ENCODE assay signal across 10 cellular contexts in the genomic region with DNA sequence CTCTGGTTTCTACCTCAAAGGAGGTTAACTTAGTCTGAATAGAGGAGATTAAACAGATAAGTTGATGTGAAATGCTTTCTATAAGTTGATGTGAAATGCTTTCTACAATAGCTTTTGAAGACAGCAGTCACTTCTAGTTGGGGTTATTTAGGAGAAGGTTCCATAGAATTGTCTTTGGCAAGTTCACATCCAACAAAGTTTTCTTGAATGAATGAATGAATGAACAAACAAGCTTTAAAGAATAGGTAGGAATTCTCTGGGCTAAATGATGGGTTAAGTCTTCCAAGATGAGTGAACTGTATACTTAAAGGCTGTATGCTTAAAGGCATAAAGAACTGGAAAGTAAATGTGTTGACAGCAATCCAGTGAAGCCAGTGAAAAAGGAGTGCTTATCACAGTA. TPM values are rescaled to one million over a fixed set of nuclear protein-coding genes. Genes with fewer than 3 reads are reported as not detected.
A peak's percentile ranks its signal among the peaks of the same experiment; 100 is the strongest.
DNase-seq lines count a peak whose midpoint lies in the region; ATAC-seq and TF ChIP-seq lines count a peak whose summit lies in the region.
"Had no signal": no experiment of that assay in that cellular context is flagged by ENCODE, and none has a peak within 500 bp of the region (broad histone marks: within the 10 kb centered on the region; RNA-seq: fewer than 3 reads in every experiment).

No MANE protein-coding gene starts in this region.

- peak overlapping the region; percentile 88 for H3K4me2 ChIP-seq in SU-DHL-6 (ENCODE audit: low read depth, low read length, poor library complexity, severe bottlenecking)
- peak overlapping the region; percentile 83 for H3K4me2 ChIP-seq in skeletal muscle satellite cell (ENCODE audit: low read length)

- no peaks in the 10 kb centered on the region for H3K9me2 ChIP-seq in SU-DHL-6 (replicated peaks; ENCODE audit: insufficient read depth, low read length)

- peak overlapping the region; percentile 97 for H3K4me3 ChIP-seq in SU-DHL-6 (ENCODE audit: insufficient read depth, low read length, poor library complexity, severe bottlenecking)
- peak overlapping the region; percentile 96 for H3K4me3 ChIP-seq in epithelial cell of proximal tubule (ENCODE audit: low read depth, low read length)
- H3K4me3 ChIP-seq in skeletal muscle satellite cell (ENCODE audit: low read length): peak overlapping the region; percentile 95
- H3K4me3 ChIP-seq: lung had no signal

- H3K27ac Mint-ChIP-seq in activated CD4-positive, alpha-beta T cell treated with anti-CD3 and anti-CD28 coated beads, Interleukin-2, amount 10 ng/mL, durations not matched to agents 7 days and 5 days: peak overlapping the region; percentile 69

- H2AFZ ChIP-seq in SU-DHL-6 (ENCODE audit: low read depth, low read length, severe bottlenecking): no peak overlapping the region

- DNase-seq in activated CD4-positive, alpha-beta T cell treated with anti-CD3 and anti-CD28 coated beads, Interleukin-2, amount 10 ng/mL, durations not matched to agents 7 days and 5 days: no peak
- DNase-seq in activated CD4-positive, alpha-beta T cell treated with anti-CD3 and anti-CD28 coated beads, Interleukin-2, amount 50 U/mL, for 48 hours: no peak
- no peak for DNase-seq in epithelial cell of proximal tubule (ENCODE audit: low read depth)
- DNase-seq in activated effector memory CD4-positive, alpha-beta T cell treated with anti-CD3 and anti-CD28 coated beads, Interleukin-2, amount 50 U/mL, for 16 hours: no peak
- DNase-seq in dermis blood vessel endothelial cell: no peak
- DNase-seq: NCI-H187 treated with DMSO at 0.1 percent for 48 hours had no signal

- CTCF ChIA-PET in activated CD4-positive, alpha-beta T cell treated with anti-CD3 and anti-CD28 coated beads, Interleukin-2, amount 10 ng/mL, durations not matched to agents 7 days and 5 days (lab: Charles Lee): interaction anchor here (0.8 to 1.8 kb wide), 5 partner anchors 10 to 66 kb away, joined by 3 to 6 read pairs (median 4); a partner anchor contains a TSS

- peak overlapping the region; percentile 92 for H3K4me3 Mint-ChIP-seq in activated CD4-positive, alpha-beta T cell treated with anti-CD3 and anti-CD28 coated beads, Interleukin-2, amount 10 ng/mL, durations not matched to agents 7 days and 5 days

- H3K4me1 ChIP-seq in skeletal muscle satellite cell (ENCODE audit: control insufficient read depth, insufficient read depth, low read length): peaks cover 22% of the 10 kb centered on the region

- peaks cover 10% of the 10 kb centered on the region; the same call in 1 of the 2 replicates for H4K20me1 ChIP-seq in SU-DHL-6 (ENCODE audit: low read depth, low read length)

- POLR2A ChIA-PET in activated CD4-positive, alpha-beta T cell treated with anti-CD3 and anti-CD28 coated beads, Interleukin-2, amount 10 ng/mL, durations not matched to agents 7 days and 5 days (lab: Charles Lee): no interaction called here

- no peaks in the 10 kb centered on the region for H3K9me3 Mint-ChIP-seq in activated CD4-positive, alpha-beta T cell treated with anti-CD3 and anti-CD28 coated beads, Interleukin-2, amount 10 ng/mL, durations not matched to agents 7 days and 5 days

- H3K4me1 Mint-ChIP-seq in activated CD4-positive, alpha-beta T cell treated with anti-CD3 and anti-CD28 coated beads, Interleukin-2, amount 10 ng/mL, durations not matched to agents 7 days and 5 days: peaks cover 54% of the 10 kb centered on the region

- H3K27me3 Mint-ChIP-seq in activated CD4-positive, alpha-beta T cell treated with anti-CD3 and anti-CD28 coated beads, Interleukin-2, amount 10 ng/mL, durations not matched to agents 7 days and 5 days: peaks cover 7% of the 10 kb centered on the region

- no peaks in the 10 kb centered on the region for H3K9me3 ChIP-seq in SU-DHL-6 (ENCODE audit: insufficient read depth, low read length)
- H3K9me3 ChIP-seq in skeletal muscle satellite cell (replicated peaks; ENCODE audit: low read length): no peaks in the 10 kb centered on the region

- H3K27me3 ChIP-seq in SU-DHL-6 (ENCODE audit: low read length): no peaks in the 10 kb centered on the region
- H3K27me3 ChIP-seq in skeletal muscle satellite cell (ENCODE audit: control insufficient read depth, insufficient read depth, low read length): no peaks in the 10 kb centered on the region

- peaks cover 26% of the 10 kb centered on the region for H3F3A ChIP-seq in SU-DHL-6 (ENCODE audit: insufficient read depth)

- TF ChIP-seq CTCF in SU-DHL-6 (IDR thresholded peaks at IDR 0.05; ENCODE audit: insufficient read depth, low read length, poor library complexity, severe bottlenecking): no peak
- TF ChIP-seq CTCF in epithelial cell of proximal tubule (conservative IDR thresholded peaks at IDR 0.05; ENCODE audit: low read depth, low read length): no peak

- H3K79me2 ChIP-seq in SU-DHL-6 (ENCODE audit: insufficient read depth, low read length): peaks cover 64% of the 10 kb centered on the region

- peaks cover 29% of the 10 kb centered on the region for H3K36me3 Mint-ChIP-seq in activated CD4-positive, alpha-beta T cell treated with anti-CD3 and anti-CD28 coated beads, Interleukin-2, amount 10 ng/mL, durations not matched to agents 7 days and 5 days (ENCODE audit: low read depth)

- peaks cover 14% of the 10 kb centered on the region; the same call in 1 of the 2 replicates for H3K36me3 ChIP-seq in SU-DHL-6 (ENCODE audit: low read length)
- H3K36me3 ChIP-seq in skeletal muscle satellite cell (ENCODE audit: insufficient read depth, low read length): peaks cover 15% of the 10 kb centered on the region

- no peak for ATAC-seq in GM21381 (IDR thresholded peaks at IDR 0.05; ENCODE audit: unreplicated experiment)

- H3K27ac ChIP-seq in SU-DHL-6 (ENCODE audit: low read depth, low read length): no peak overlapping the region

- peak overlapping the region; percentile 84 for H3K9ac ChIP-seq in SU-DHL-6 (ENCODE audit: low read length)
- H3K9ac ChIP-seq in skeletal muscle satellite cell (ENCODE audit: low read depth, low read length): peak overlapping the region; percentile 96

RNA-seq across cellular contexts. Expression of a gene that starts 1.9 kb away (rescaled TPM):
- 10 to 100 TPM; 53.9 to 66.2 TPM for total RNA-seq in activated CD4-positive, alpha-beta T cell treated with anti-CD3 and anti-CD28 coated beads, Interleukin-2, amount 10 ng/mL, durations not matched to agents 7 days and 5 days
- total RNA-seq in epithelial cell of proximal tubule (15.1 and 19.3 TPM in 2 replicates), dermis blood vessel endothelial cell (22.6 and 32.4 TPM in 2 replicates)
- 16.6 and 21.5 TPM in 2 replicates for total RNA-seq in skeletal muscle satellite cell (2012; rRNA removed)

RNA-seq across cellular contexts. Expression of a gene that starts 18.5 kb away (rescaled TPM):
- 10 to 100 TPM; 18.7 to 19.5 TPM for total RNA-seq in activated CD4-positive, alpha-beta T cell treated with anti-CD3 and anti-CD28 coated beads, Interleukin-2, amount 10 ng/mL, durations not matched to agents 7 days and 5 days
- total RNA-seq in epithelial cell of proximal tubule (18.6 and 20.6 TPM in 2 replicates), dermis blood vessel endothelial cell (13.2 and 14.1 TPM in 2 replicates)
- total RNA-seq in skeletal muscle satellite cell (2012; rRNA removed): 17.3 and 26.9 TPM in 2 replicates
